ENCODE assay signal across 10 cellular contexts in the genomic region with DNA sequence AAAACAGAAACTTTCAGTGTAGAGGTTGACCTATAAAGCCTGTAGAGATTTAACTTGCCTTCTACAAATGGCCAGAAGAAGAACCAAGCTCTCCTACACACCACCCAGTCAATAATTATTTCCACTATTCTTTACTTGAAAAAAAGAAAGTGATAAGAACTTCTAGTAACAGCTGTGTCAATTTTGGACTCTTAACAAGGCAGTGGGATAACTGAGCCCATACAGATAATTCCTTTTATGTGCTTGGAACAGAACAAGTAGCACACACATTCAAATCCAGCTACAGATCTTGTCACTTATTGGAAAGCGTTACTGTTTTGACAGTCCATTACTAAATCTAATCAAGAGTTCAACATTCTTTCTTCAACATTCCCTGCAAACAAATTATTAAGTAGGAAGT. TPM values are rescaled to one million over a fixed set of nuclear protein-coding genes. Genes with fewer than 3 reads are reported as not detected.
DNase-seq lines count a peak whose midpoint lies in the region; ATAC-seq and TF ChIP-seq lines count a peak whose summit lies in the region.
"Had no signal": no experiment of that assay in that cellular context is flagged by ENCODE, and none has a peak within 500 bp of the region (broad histone marks: within the 10 kb centered on the region; RNA-seq: fewer than 3 reads in every experiment).

No MANE protein-coding gene starts in this region.

- H3K27me3 Mint-ChIP-seq in activated CD8-positive, alpha-beta memory T cell treated with anti-CD3 and anti-CD28 coated beads, Interleukin-2, amount 10 ng/mL, durations not matched to agents 7 days and 5 days, result no peaks in the 10 kb centered on the region
- H3K27me3 Mint-ChIP-seq in stimulated activated naive CD8-positive, alpha-beta T cell treated with anti-CD3 and anti-CD28 coated beads, Interleukin-15, amount 100 ng/mL, for 72 hours, result no peaks in the 10 kb centered on the region

- H3K4me3 Mint-ChIP-seq in activated CD8-positive, alpha-beta memory T cell treated with anti-CD3 and anti-CD28 coated beads, Interleukin-2, amount 10 ng/mL, durations not matched to agents 7 days and 5 days, result peak overlapping the region; percentile 86
- peak overlapping the region; percentile 82 to 94 for H3K4me3 Mint-ChIP-seq in stimulated activated naive CD8-positive, alpha-beta T cell treated with anti-CD3 and anti-CD28 coated beads, Interleukin-15, amount 100 ng/mL, for 72 hours

- TF ChIP-seq CTCF in VCaP (conservative IDR thresholded peaks at IDR 0.05) (no peak), lower lobe of right lung (IDR thresholded peaks at IDR 0.05) (no peak), foreskin fibroblast (IDR thresholded peaks at IDR 0.05; ENCODE audit: low read depth, low read length) (no peak)

- no peaks in the 10 kb centered on the region for H3K9me3 ChIP-seq in lower lobe of right lung

- H3K27me3 ChIP-seq in lower lobe of right lung (ENCODE audit: low read depth), result peaks cover 15% of the 10 kb centered on the region

- peaks cover 66% of the 10 kb centered on the region for H3K4me1 Mint-ChIP-seq in activated CD8-positive, alpha-beta memory T cell treated with anti-CD3 and anti-CD28 coated beads, Interleukin-2, amount 10 ng/mL, durations not matched to agents 7 days and 5 days
- peaks cover 47% of the 10 kb centered on the region for H3K4me1 Mint-ChIP-seq in stimulated activated naive CD8-positive, alpha-beta T cell treated with anti-CD3 and anti-CD28 coated beads, Interleukin-15, amount 100 ng/mL, for 72 hours

- peaks cover 44% of the 10 kb centered on the region for H3K4me1 ChIP-seq in lower lobe of right lung

- peak overlapping the region; percentile 28; the same call in 1 of the 2 replicates for H3K27ac ChIP-seq in VCaP
- no peak overlapping the region for H3K27ac ChIP-seq in lower lobe of right lung

- DNase-seq in activated CD8-positive, alpha-beta memory T cell treated with anti-CD3 and anti-CD28 coated beads, Interleukin-2, amount 10 ng/mL, durations not matched to agents 7 days and 5 days, result no peak
- no peak for DNase-seq in activated CD8-positive, alpha-beta memory T cell treated with anti-CD3 and anti-CD28 coated beads for 24 hours
- no peak for DNase-seq in lower lobe of right lung
- DNase-seq in stimulated activated naive CD8-positive, alpha-beta T cell treated with anti-CD3 and anti-CD28 coated beads, Interleukin-15, amount 100 ng/mL, for 72 hours, result no peak
- DNase-seq in NCI-H446 treated with DMSO at 0.1 percent for 48 hours (lab: John Stamatoyannopoulos, UW), result no peak
- no peak for DNase-seq in foreskin fibroblast
- DNase-seq: ACHN, OCI-M1 had no signal

- peak overlapping the region; percentile 80 for H3K27ac Mint-ChIP-seq in activated CD8-positive, alpha-beta memory T cell treated with anti-CD3 and anti-CD28 coated beads, Interleukin-2, amount 10 ng/mL, durations not matched to agents 7 days and 5 days
- H3K27ac Mint-ChIP-seq in stimulated activated naive CD8-positive, alpha-beta T cell treated with anti-CD3 and anti-CD28 coated beads, Interleukin-15, amount 100 ng/mL, for 72 hours, result peak overlapping the region in 1 of 2 donors; percentile 83

- no peaks in the 10 kb centered on the region for H3K36me3 ChIP-seq in lower lobe of right lung

- ATAC-seq in activated CD8-positive, alpha-beta memory T cell treated with anti-CD3 and anti-CD28 coated beads, Interleukin-2, amount 10 ng/mL, durations not matched to agents 7 days and 5 days, result no peak
- ATAC-seq in lower lobe of right lung (no peak), HG02571 (IDR thresholded peaks at IDR 0.05; ENCODE audit: unreplicated experiment) (no peak)
- ATAC-seq in stimulated activated naive CD8-positive, alpha-beta T cell treated with anti-CD3 and anti-CD28 coated beads, Interleukin-15, amount 100 ng/mL, for 72 hours, result no peak

- peak overlapping the region; percentile 82 for H3K4me3 ChIP-seq in lower lobe of right lung
- no peak overlapping the region for H3K4me3 ChIP-seq in foreskin fibroblast (ENCODE audit: low read depth in 1 of 2, low read length in 2 of 2)

- intact Hi-C loops in lower lobe of right lung (cut with DNase I), result loop anchor here (5.0 kb wide), 1 partner anchor 739 kb away; no protein-coding TSS in a partner anchor

- CTCF ChIA-PET in activated CD8-positive, alpha-beta memory T cell treated with anti-CD3 and anti-CD28 coated beads, Interleukin-2, amount 10 ng/mL, durations not matched to agents 7 days and 5 days (lab: Charles Lee), result interaction anchor here (1.0 to 4.1 kb wide), 9 partner anchors 10 to 971 kb away, joined by 3 to 15 read pairs (median 4); no protein-coding TSS in a partner anchor

- H3K9me3 Mint-ChIP-seq in activated CD8-positive, alpha-beta memory T cell treated with anti-CD3 and anti-CD28 coated beads, Interleukin-2, amount 10 ng/mL, durations not matched to agents 7 days and 5 days (ENCODE audit: low read depth), result no peaks in the 10 kb centered on the region
- H3K9me3 Mint-ChIP-seq in stimulated activated naive CD8-positive, alpha-beta T cell treated with anti-CD3 and anti-CD28 coated beads, Interleukin-15, amount 100 ng/mL, for 72 hours, result no peaks in the 10 kb centered on the region

- peaks cover 84% of the 10 kb centered on the region for H3K36me3 Mint-ChIP-seq in activated CD8-positive, alpha-beta memory T cell treated with anti-CD3 and anti-CD28 coated beads, Interleukin-2, amount 10 ng/mL, durations not matched to agents 7 days and 5 days

RNA-seq across cellular contexts. Expression of gene PTGER4, which starts 6.2 kb away (rescaled TPM):
- total RNA-seq in activated CD8-positive, alpha-beta memory T cell treated with anti-CD3 and anti-CD28 coated beads, Interleukin-2, amount 10 ng/mL, durations not matched to agents 7 days and 5 days, result 10 to 100 TPM; 50.8 to 79.1 TPM
- total RNA-seq in lower lobe of right lung, result 29.1 TPM
